Comparison of ENCODE assay signal across 8 cellular contexts in genomic region chr2:30336978-30337841, GRCh38.
DNase-seq lines count a peak whose midpoint lies in the region; ATAC-seq and TF ChIP-seq lines count a peak whose summit lies in the region.

No MANE protein-coding gene starts in this region.

- DNase-seq in NB4 (ENCODE audit: low read depth), result peak; percentile 21
- peak; percentile 74 for DNase-seq in activated naive CD4-positive, alpha-beta T cell treated with anti-CD3 and anti-CD28 coated beads, Interleukin-2, amount 10 ng/mL, durations not matched to agents 7 days and 5 days
- peak; percentile 32 to 82 for DNase-seq in stimulated activated effector memory CD8-positive, alpha-beta T cell treated with anti-CD3 and anti-CD28 coated beads, Interleukin-12 subunit alpha, Interleukin-12 subunit beta, amount 100 ng/mL, for 72 hours (ENCODE audit: low spot score in 2 of 2)
- no peak for DNase-seq in uterus
- no peak for DNase-seq in NCI-H345 treated with DMSO at 0.1 percent for 48 hours (lab: John Stamatoyannopoulos, UW; ENCODE audit: unreplicated experiment)
- no peak for DNase-seq in body of pancreas

- H3K4me1 ChIP-seq in uterus (no peaks in the 10 kb centered on the region), body of pancreas (no peaks in the 10 kb centered on the region)

- ATAC-seq in GM18502 (IDR thresholded peaks at IDR 0.05; ENCODE audit: poor library complexity, unreplicated experiment) (peak; percentile 88), HG02571 (IDR thresholded peaks at IDR 0.05; ENCODE audit: unreplicated experiment) (peak; percentile 92), body of pancreas (no peak)
- peak; percentile 92 for ATAC-seq in stimulated activated effector memory CD8-positive, alpha-beta T cell treated with anti-CD3 and anti-CD28 coated beads, Interleukin-12 subunit alpha, Interleukin-12 subunit beta, amount 100 ng/mL, for 72 hours

- no peak for TF ChIP-seq POLR2A in NB4 (IDR thresholded peaks at IDR 0.05; ENCODE audit: extremely low read depth, insufficient read length)
- TF ChIP-seq POLR2A in uterus (IDR thresholded peaks at IDR 0.05), result no peak
- no peak for TF ChIP-seq POLR2A in body of pancreas (IDR thresholded peaks at IDR 0.05)

- TF ChIP-seq CTCF in NB4 (IDR thresholded peaks at IDR 0.05; ENCODE audit: low read depth, low read length), result no peak
- TF ChIP-seq CTCF in uterus (IDR thresholded peaks at IDR 0.05), result no peak
- TF ChIP-seq CTCF in body of pancreas (IDR thresholded peaks at IDR 0.05), result no peak

- H3K4me3 Mint-ChIP-seq in activated naive CD4-positive, alpha-beta T cell treated with anti-CD3 and anti-CD28 coated beads, Interleukin-2, amount 10 ng/mL, durations not matched to agents 7 days and 5 days, result peak overlapping the region; percentile 72
- H3K4me3 Mint-ChIP-seq in stimulated activated effector memory CD8-positive, alpha-beta T cell treated with anti-CD3 and anti-CD28 coated beads, Interleukin-12 subunit alpha, Interleukin-12 subunit beta, amount 100 ng/mL, for 72 hours, result peak overlapping the region; percentile 82

- H3K4me3 ChIP-seq in NB4 (ENCODE audit: low read depth, low read length), result no peak overlapping the region
- no peak overlapping the region for H3K4me3 ChIP-seq in uterus
- no peak overlapping the region for H3K4me3 ChIP-seq in body of pancreas

- H3K27me3 ChIP-seq in uterus (no peaks in the 10 kb centered on the region), body of pancreas (no peaks in the 10 kb centered on the region)

- peak overlapping the region; percentile 99 for H3K27ac Mint-ChIP-seq in activated naive CD4-positive, alpha-beta T cell treated with anti-CD3 and anti-CD28 coated beads, Interleukin-2, amount 10 ng/mL, durations not matched to agents 7 days and 5 days
- H3K27ac Mint-ChIP-seq in stimulated activated effector memory CD8-positive, alpha-beta T cell treated with anti-CD3 and anti-CD28 coated beads, Interleukin-12 subunit alpha, Interleukin-12 subunit beta, amount 100 ng/mL, for 72 hours, result peak overlapping the region; percentile 98

- WGBS in body of pancreas, 2 donors, result 83 to 92% methylated on average over 16 of the region's 16 CpGs

- intact Hi-C loops in uterus (cut with DNase I; ENCODE audit: low total_unique reads) (no loop called here), body of pancreas (cut with DNase I) (no loop called here)

- CTCF ChIA-PET in activated naive CD4-positive, alpha-beta T cell treated with anti-CD3 and anti-CD28 coated beads, Interleukin-2, amount 10 ng/mL, durations not matched to agents 7 days and 5 days (lab: Charles Lee), result interaction anchor here (0.6 to 5.8 kb wide), 12 partner anchors 29 to 374 kb away, joined by 3 to 30 read pairs (median 4); no protein-coding TSS in a partner anchor

- peaks cover 7% of the 10 kb centered on the region for H3K36me3 Mint-ChIP-seq in activated naive CD4-positive, alpha-beta T cell treated with anti-CD3 and anti-CD28 coated beads, Interleukin-2, amount 10 ng/mL, durations not matched to agents 7 days and 5 days
- H3K36me3 Mint-ChIP-seq in stimulated activated effector memory CD8-positive, alpha-beta T cell treated with anti-CD3 and anti-CD28 coated beads, Interleukin-12 subunit alpha, Interleukin-12 subunit beta, amount 100 ng/mL, for 72 hours, result no peaks in the 10 kb centered on the region

- no peaks in the 10 kb centered on the region for H3K27me3 Mint-ChIP-seq in activated naive CD4-positive, alpha-beta T cell treated with anti-CD3 and anti-CD28 coated beads, Interleukin-2, amount 10 ng/mL, durations not matched to agents 7 days and 5 days

- no peaks in the 10 kb centered on the region for H3K36me3 ChIP-seq in uterus
- H3K36me3 ChIP-seq in body of pancreas (replicated peaks in 1 of 2; ENCODE audit: insufficient read depth in 1 of 2, low read depth in 2 of 2), result no peaks in the 10 kb centered on the region

- peaks cover 72% of the 10 kb centered on the region for H3K4me1 Mint-ChIP-seq in activated naive CD4-positive, alpha-beta T cell treated with anti-CD3 and anti-CD28 coated beads, Interleukin-2, amount 10 ng/mL, durations not matched to agents 7 days and 5 days
- peaks cover 80% of the 10 kb centered on the region for H3K4me1 Mint-ChIP-seq in stimulated activated effector memory CD8-positive, alpha-beta T cell treated with anti-CD3 and anti-CD28 coated beads, Interleukin-12 subunit alpha, Interleukin-12 subunit beta, amount 100 ng/mL, for 72 hours

- peaks cover 9% of the 10 kb centered on the region for H3K9me3 Mint-ChIP-seq in activated naive CD4-positive, alpha-beta T cell treated with anti-CD3 and anti-CD28 coated beads, Interleukin-2, amount 10 ng/mL, durations not matched to agents 7 days and 5 days
- peaks cover 6% of the 10 kb centered on the region for H3K9me3 Mint-ChIP-seq in stimulated activated effector memory CD8-positive, alpha-beta T cell treated with anti-CD3 and anti-CD28 coated beads, Interleukin-12 subunit alpha, Interleukin-12 subunit beta, amount 100 ng/mL, for 72 hours

- no peaks in the 10 kb centered on the region for H3K9me3 ChIP-seq in uterus
- no peaks in the 10 kb centered on the region for H3K9me3 ChIP-seq in body of pancreas

- H3K27ac ChIP-seq in uterus (no peak overlapping the region), body of pancreas (no peak overlapping the region)

Comparison
In these comparisons a context has a peak if more than half of its experiments do, and no peak if none do; other contexts are left out.
1. DNase-seq: peak in NB4 (single experiment), activated naive CD4-positive, alpha-beta T cell treated with anti-CD3 and anti-CD28 coated beads, Interleukin-2, amount 10 ng/mL, durations not matched to agents 7 days and 5 days (single experiment) and stimulated activated effector memory CD8-positive, alpha-beta T cell treated with anti-CD3 and anti-CD28 coated beads, Interleukin-12 subunit alpha, Interleukin-12 subunit beta, amount 100 ng/mL, for 72 hours (2 of 2); none in uterus (0 of 2), NCI-H345 treated with DMSO at 0.1 percent for 48 hours (single experiment) and body of pancreas (0 of 4).